ENCODE assay signal across 28 cellular contexts in the genomic region with DNA sequence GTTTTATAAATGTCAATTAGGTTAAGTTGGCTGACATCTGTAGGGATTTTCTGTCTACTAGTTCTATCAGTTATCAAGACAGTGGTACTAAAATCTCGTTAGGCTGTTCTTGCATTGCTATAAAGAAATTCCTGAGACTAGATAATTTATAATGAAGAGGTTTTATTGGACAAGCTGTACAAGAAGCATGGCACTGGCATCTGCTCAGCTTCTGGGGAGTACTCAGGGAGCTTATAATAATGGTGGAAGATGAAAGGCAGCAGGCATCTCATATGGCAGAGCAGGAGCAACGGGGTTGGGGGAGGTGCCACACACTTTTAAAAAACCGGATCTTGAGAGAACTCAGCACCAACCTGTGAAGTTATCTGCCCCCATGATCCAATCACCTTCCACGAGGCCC.
"Had no signal": no experiment of that assay in that cellular context is flagged by ENCODE, and none has a peak within 500 bp of the region (broad histone marks: within the 10 kb centered on the region; RNA-seq: fewer than 3 reads in every experiment).

No MANE protein-coding gene starts in this region.

- H3K4me3 Mint-ChIP-seq: activated CD4-positive, alpha-beta memory T cell treated with anti-CD3 and anti-CD28 coated beads, Interleukin-2, amount 10 ng/mL, durations not matched to agents 7 days and 5 days; activated CD4-positive, alpha-beta T cell treated with anti-CD3 and anti-CD28 coated beads, Interleukin-2, amount 10 ng/mL, durations not matched to agents 7 days and 5 days; activated naive CD4-positive, alpha-beta T cell treated with anti-CD3 and anti-CD28 coated beads for 36 hours; activated naive CD8-positive, alpha-beta T cell; activated T-helper 17 cell treated with anti-CD3 and anti-CD28 coated beads, Interleukin-2, amount 50 U/mL, for 72 hours had no signal

- DNase-seq: activated CD4-positive, alpha-beta memory T cell treated with anti-CD3 and anti-CD28 coated beads, Interleukin-2, amount 10 ng/mL, durations not matched to agents 7 days and 5 days; activated CD4-positive, alpha-beta T cell treated with anti-CD3 and anti-CD28 coated beads, Interleukin-2, amount 10 ng/mL, durations not matched to agents 7 days and 5 days; activated CD4-positive, CD25-positive, alpha-beta regulatory T cell; activated gamma-delta T cell; activated naive CD4-positive, alpha-beta T cell treated with anti-CD3 and anti-CD28 coated beads for 36 hours; activated T-cell treated with anti-CD3 and anti-CD28 coated beads for 4 hours; activated T-cell treated with anti-CD3 and anti-CD28 coated beads, Interleukin-2, amount 50 U/mL, for 48 hours; amygdala; brain microvascular endothelial cell; cerebellar nuclear complex; KG1; MM.1S; NCI-H1105; NCI-H1436 treated with DMSO at 0.1 percent for 48 hours; NCI-H187; NCI-H2081; NCI-H446; NCI-H748 treated with DMSO at 0.1 percent for 48 hours; OCI-M1; Peyer's patch; Right ventricle myocardium superior; SJCRH30; T-helper 2 cell; T1000 had no signal

- ATAC-seq: activated T-helper 17 cell treated with anti-CD3 and anti-CD28 coated beads, Interleukin-2, amount 50 U/mL, for 72 hours had no signal

- H3K27me3 ChIP-seq: brain microvascular endothelial cell, cardiac muscle cell, Peyer's patch, SJCRH30 had no signal

- H3K9me3 Mint-ChIP-seq: activated CD4-positive, alpha-beta memory T cell treated with anti-CD3 and anti-CD28 coated beads, Interleukin-2, amount 10 ng/mL, durations not matched to agents 7 days and 5 days; activated CD4-positive, alpha-beta T cell treated with anti-CD3 and anti-CD28 coated beads, Interleukin-2, amount 10 ng/mL, durations not matched to agents 7 days and 5 days; activated naive CD4-positive, alpha-beta T cell treated with anti-CD3 and anti-CD28 coated beads for 36 hours; activated T-helper 17 cell treated with anti-CD3 and anti-CD28 coated beads, Interleukin-2, amount 50 U/mL, for 72 hours had no signal

- H3K27ac ChIP-seq: brain microvascular endothelial cell, cardiac muscle cell, Peyer's patch, RWPE1, SJCRH30 had no signal

- H3K4me1 ChIP-seq: Peyer's patch, SJCRH30 had no signal

- H3K27me3 Mint-ChIP-seq: activated CD4-positive, alpha-beta memory T cell treated with anti-CD3 and anti-CD28 coated beads, Interleukin-2, amount 10 ng/mL, durations not matched to agents 7 days and 5 days; activated CD4-positive, alpha-beta T cell treated with anti-CD3 and anti-CD28 coated beads, Interleukin-2, amount 10 ng/mL, durations not matched to agents 7 days and 5 days; activated naive CD8-positive, alpha-beta T cell; activated T-helper 17 cell treated with anti-CD3 and anti-CD28 coated beads, Interleukin-2, amount 50 U/mL, for 72 hours had no signal

- H3K4me3 ChIP-seq: cardiac muscle cell, Peyer's patch, SJCRH30 had no signal

- H3K27ac Mint-ChIP-seq: activated CD4-positive, alpha-beta memory T cell treated with anti-CD3 and anti-CD28 coated beads, Interleukin-2, amount 10 ng/mL, durations not matched to agents 7 days and 5 days; activated CD4-positive, alpha-beta T cell treated with anti-CD3 and anti-CD28 coated beads, Interleukin-2, amount 10 ng/mL, durations not matched to agents 7 days and 5 days; activated naive CD4-positive, alpha-beta T cell treated with anti-CD3 and anti-CD28 coated beads for 36 hours; activated T-helper 17 cell treated with anti-CD3 and anti-CD28 coated beads, Interleukin-2, amount 50 U/mL, for 72 hours had no signal
